In the genomic region with DNA sequence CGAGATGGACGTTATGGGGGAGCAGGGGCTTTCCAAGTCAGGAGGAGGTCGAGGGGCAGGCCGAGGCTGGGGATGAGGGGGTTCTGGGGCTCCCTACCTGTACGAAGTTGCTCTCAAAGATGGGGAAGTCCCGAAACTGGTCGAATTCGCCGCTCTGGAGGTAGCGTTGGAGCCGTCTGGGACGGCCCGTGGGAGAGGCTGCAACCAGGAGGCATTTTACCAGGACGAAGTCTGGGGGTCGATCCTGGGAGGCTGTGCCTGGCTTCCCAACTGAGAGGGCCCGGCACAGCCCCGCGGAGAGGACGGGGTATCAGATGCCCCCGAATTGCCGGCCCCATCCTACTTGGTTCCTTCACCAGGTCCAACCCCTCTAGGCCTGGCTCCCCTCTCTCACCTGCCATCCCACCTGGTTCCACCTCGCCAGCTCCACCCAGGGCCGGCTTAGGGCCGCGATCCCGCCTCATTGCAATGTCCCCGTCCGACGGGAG, we compare ENCODE assay signal across 8 cellular contexts. TPM values are rescaled to one million over a fixed set of nuclear protein-coding genes. Genes with fewer than 3 reads are reported as not detected.
A peak's percentile ranks its signal among the peaks of the same experiment; 100 is the strongest.
DNase-seq lines count a peak whose midpoint lies in the region; ATAC-seq, FAIRE-seq and TF ChIP-seq lines count a peak whose summit lies in the region.
"Had no signal": no experiment of that assay in that cellular context is flagged by ENCODE, and none has a peak within 500 bp of the region (broad histone marks: within the 10 kb centered on the region; RNA-seq: fewer than 3 reads in every experiment).

No MANE protein-coding gene starts in this region.

- peaks cover 0 to 4% of the 10 kb centered on the region in 2 donors for H3K9me3 Mint-ChIP-seq in stimulated activated naive B cell treated with anti-CD40 and anti-IgM and Interleukin-4, amounts not matched to agents 10 μg/mL and 1 μg/mL and 100 μg/mL, for 72 hours

- H3K9me3 ChIP-seq in HEK293 (ENCODE audit: control insufficient read depth, insufficient read depth, low read depth, low read length) (no peaks in the 10 kb centered on the region), hepatocyte (ENCODE audit: low read depth) (no peaks in the 10 kb centered on the region)

- H4K20me1 ChIP-seq in hepatocyte (ENCODE audit: insufficient read depth, poor library complexity, severe bottlenecking) = peaks cover 32% of the 10 kb centered on the region

- H3K4me2 ChIP-seq in hepatocyte = peak overlapping the region; percentile 54

- TF ChIP-seq CTCF in HEK293 (tag by site-specific recombination; IDR thresholded peaks at IDR 0.05) = no peak
- TF ChIP-seq CTCF in VCaP (conservative IDR thresholded peaks at IDR 0.05) = no peak
- no peak for TF ChIP-seq CTCF in hepatocyte (IDR thresholded peaks at IDR 0.05; ENCODE audit: poor library complexity)

- DNase-seq in hepatocyte (ENCODE audit: low spot score) (no peak), NCI-H524 treated with DMSO at 0.1 percent for 48 hours (lab: John Stamatoyannopoulos, UW) (no peak), RCC 7860 (ENCODE audit: low spot score) (no peak), NCI-H526 treated with DMSO at 0.1 percent for 48 hours (lab: John Stamatoyannopoulos, UW) (no peak)
- DNase-seq in stimulated activated naive B cell treated with anti-CD40 and anti-IgM and Interleukin-4, amounts not matched to agents 10 μg/mL and 1 μg/mL and 100 μg/mL, for 72 hours = no peak

- H3K27ac ChIP-seq in HEK293 (ENCODE audit: extremely low read depth, low read depth, low read length) (no peak overlapping the region), VCaP (peak overlapping the region; percentile 96), hepatocyte (peak overlapping the region; percentile 54)

- ATAC-seq in stimulated activated naive B cell treated with anti-CD40 and anti-IgM and Interleukin-4, amounts not matched to agents 10 μg/mL and 1 μg/mL and 100 μg/mL, for 72 hours (replicated peaks) = peak in 1 of 2 donors; percentile 8

- H3K27me3 Mint-ChIP-seq in stimulated activated naive B cell treated with anti-CD40 and anti-IgM and Interleukin-4, amounts not matched to agents 10 μg/mL and 1 μg/mL and 100 μg/mL, for 72 hours = no peaks in the 10 kb centered on the region

- peaks cover 7% of the 10 kb centered on the region; the same call in 1 of the 2 replicates for H3K4me1 ChIP-seq in HEK293 (ENCODE audit: control insufficient read depth, insufficient read depth, low read length)
- H3K4me1 ChIP-seq in hepatocyte (ENCODE audit: insufficient read depth) = peaks cover 6% of the 10 kb centered on the region

- 88% methylated on average over 28 of the region's 29 CpGs for WGBS in hepatocyte (ENCODE audit: low lambda C conversion rate, missing lambda C conversion rate)

- H3K36me3 Mint-ChIP-seq in stimulated activated naive B cell treated with anti-CD40 and anti-IgM and Interleukin-4, amounts not matched to agents 10 μg/mL and 1 μg/mL and 100 μg/mL, for 72 hours = peaks cover 19 to 32% of the 10 kb centered on the region in 2 donors

- peak overlapping the region; percentile 98 for H3K27ac Mint-ChIP-seq in stimulated activated naive B cell treated with anti-CD40 and anti-IgM and Interleukin-4, amounts not matched to agents 10 μg/mL and 1 μg/mL and 100 μg/mL, for 72 hours

- peaks cover 4 to 26% of the 10 kb centered on the region in 2 experiments; a peak in 2 of 3 replicates for H3K36me3 ChIP-seq in HEK293 (ENCODE audit: control insufficient read depth in 2 of 2, insufficient read depth in 1 of 2, low read length in 2 of 2)
- H3K36me3 ChIP-seq in hepatocyte (replicated peaks; ENCODE audit: insufficient read depth, low read depth) = no peaks in the 10 kb centered on the region

- H2AFZ ChIP-seq in hepatocyte = peak overlapping the region; percentile 23

- FAIRE-seq in RCC 7860 (lab: Jason Lieb, UNC) = no peak

- H3K4me1 Mint-ChIP-seq in stimulated activated naive B cell treated with anti-CD40 and anti-IgM and Interleukin-4, amounts not matched to agents 10 μg/mL and 1 μg/mL and 100 μg/mL, for 72 hours = peaks cover 27 to 40% of the 10 kb centered on the region in 2 donors

- POLR2A ChIA-PET in HEK293 (lab: Yijun Ruan, JAX) = no interaction called here

- H3K79me2 ChIP-seq in hepatocyte = peaks cover 22% of the 10 kb centered on the region

- no peaks in the 10 kb centered on the region for H3K9me2 ChIP-seq in hepatocyte (replicated peaks; ENCODE audit: insufficient read depth)

- peak overlapping the region; percentile 99 to 100 for H3K4me3 Mint-ChIP-seq in stimulated activated naive B cell treated with anti-CD40 and anti-IgM and Interleukin-4, amounts not matched to agents 10 μg/mL and 1 μg/mL and 100 μg/mL, for 72 hours

- H3K4me3 ChIP-seq in HEK293 (ENCODE audit: low read depth, low read length) (no peak overlapping the region), hepatocyte (no peak overlapping the region)

- CTCF ChIA-PET in HEK293 (lab: Yijun Ruan, JAX) = interaction anchor here (0.5 to 3.8 kb wide), 2 partner anchors 14 to 329 kb away, joined by 3 to 20 read pairs; no protein-coding TSS in a partner anchor

- no peaks in the 10 kb centered on the region for H3K27me3 ChIP-seq in hepatocyte
- H3K27me3 ChIP-seq: cardiac muscle cell had no signal

TF ChIP-seq in HEK293, 187 proteins besides CTCF, POLR2A, EP300 and RAD21 (continues in another document):
- TF ChIP-seq ZNF266 (tag by site-specific recombination; IDR thresholded peaks at IDR 0.05; ENCODE audit: low read depth) = no peak
- TF ChIP-seq ZNF768 (tag by site-specific recombination; IDR thresholded peaks at IDR 0.05) = no peak
- no peak for TF ChIP-seq ZNF830 (tag by site-specific recombination; IDR thresholded peaks at IDR 0.05; ENCODE audit: low read depth)
- TF ChIP-seq, protein P1, sequence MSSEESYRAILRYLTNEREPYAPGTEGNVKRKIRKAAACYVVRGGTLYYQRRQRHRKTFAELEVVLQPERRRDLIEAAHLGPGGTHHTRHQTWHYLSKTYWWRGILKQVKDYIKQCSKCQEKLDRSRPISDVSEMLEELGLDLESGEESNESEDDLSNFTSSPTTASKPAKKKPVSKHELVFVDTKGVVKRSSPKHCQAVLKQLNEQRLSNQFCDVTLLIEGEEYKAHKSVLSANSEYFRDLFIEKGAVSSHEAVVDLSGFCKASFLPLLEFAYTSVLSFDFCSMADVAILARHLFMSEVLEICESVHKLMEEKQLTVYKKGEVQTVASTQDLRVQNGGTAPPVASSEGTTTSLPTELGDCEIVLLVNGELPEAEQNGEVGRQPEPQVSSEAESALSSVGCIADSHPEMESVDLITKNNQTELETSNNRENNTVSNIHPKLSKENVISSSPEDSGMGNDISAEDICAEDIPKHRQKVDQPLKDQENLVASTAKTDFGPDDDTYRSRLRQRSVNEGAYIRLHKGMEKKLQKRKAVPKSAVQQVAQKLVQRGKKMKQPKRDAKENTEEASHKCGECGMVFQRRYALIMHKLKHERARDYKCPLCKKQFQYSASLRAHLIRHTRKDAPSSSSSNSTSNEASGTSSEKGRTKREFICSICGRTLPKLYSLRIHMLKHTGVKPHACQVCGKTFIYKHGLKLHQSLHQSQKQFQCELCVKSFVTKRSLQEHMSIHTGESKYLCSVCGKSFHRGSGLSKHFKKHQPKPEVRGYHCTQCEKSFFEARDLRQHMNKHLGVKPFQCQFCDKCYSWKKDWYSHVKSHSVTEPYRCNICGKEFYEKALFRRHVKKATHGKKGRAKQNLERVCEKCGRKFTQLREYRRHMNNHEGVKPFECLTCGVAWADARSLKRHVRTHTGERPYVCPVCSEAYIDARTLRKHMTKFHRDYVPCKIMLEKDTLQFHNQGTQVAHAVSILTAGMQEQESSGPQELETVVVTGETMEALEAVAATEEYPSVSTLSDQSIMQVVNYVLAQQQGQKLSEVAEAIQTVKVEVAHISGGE (tag by site-specific recombination; conservative IDR thresholded peaks at IDR 0.05; ENCODE audit: low read depth) = no peak
- TF ChIP-seq ZNF335 (tag by site-specific recombination; conservative IDR thresholded peaks at IDR 0.05) = peak; percentile 58; the same call in 1 of the 2 replicates
- TF ChIP-seq ZNF670 (tag by site-specific recombination; IDR thresholded peaks at IDR 0.05; ENCODE audit: low read depth) = no peak
- no peak for TF ChIP-seq HOXA7 (CRISPR knock-in tag; IDR thresholded peaks at IDR 0.05; ENCODE audit: borderline replicate concordance)
- TF ChIP-seq, protein P2, sequence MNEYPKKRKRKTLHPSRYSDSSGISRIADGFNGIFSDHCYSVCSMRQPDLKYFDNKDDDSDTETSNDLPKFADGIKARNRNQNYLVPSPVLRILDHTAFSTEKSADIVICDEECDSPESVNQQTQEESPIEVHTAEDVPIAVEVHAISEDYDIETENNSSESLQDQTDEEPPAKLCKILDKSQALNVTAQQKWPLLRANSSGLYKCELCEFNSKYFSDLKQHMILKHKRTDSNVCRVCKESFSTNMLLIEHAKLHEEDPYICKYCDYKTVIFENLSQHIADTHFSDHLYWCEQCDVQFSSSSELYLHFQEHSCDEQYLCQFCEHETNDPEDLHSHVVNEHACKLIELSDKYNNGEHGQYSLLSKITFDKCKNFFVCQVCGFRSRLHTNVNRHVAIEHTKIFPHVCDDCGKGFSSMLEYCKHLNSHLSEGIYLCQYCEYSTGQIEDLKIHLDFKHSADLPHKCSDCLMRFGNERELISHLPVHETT (tag by site-specific recombination; IDR thresholded peaks at IDR 0.05) = no peak
- no peak for TF ChIP-seq SETDB1 (IDR thresholded peaks at IDR 0.05; ENCODE audit: insufficient read length, low read length)
- TF ChIP-seq ZNF624 (tag by site-specific recombination; IDR thresholded peaks at IDR 0.05) = no peak
- TF ChIP-seq ZNF571 (tag by site-specific recombination; IDR thresholded peaks at IDR 0.05) = no peak

RNA-seq across cellular contexts. Expression of a gene that starts 0.5 kb away (rescaled TPM):
- 147 and 160 TPM in 2 replicates for total RNA-seq in hepatocyte
- polyA plus RNA-seq in hepatocyte = 31.3 and 35.6 TPM in 2 replicates

RNA-seq across cellular contexts. Expression of a gene that starts 0.9 kb away (rescaled TPM):
- 2.7 and 5.0 TPM in 2 replicates for total RNA-seq in hepatocyte
- polyA plus RNA-seq in hepatocyte = 10.4 and 11.5 TPM in 2 replicates

RNA-seq across cellular contexts. Expression of a gene that starts 35.2 kb away (rescaled TPM):
- 19.0 and 28.1 TPM in 2 replicates for total RNA-seq in hepatocyte
- 81.8 and 82.9 TPM in 2 replicates for polyA plus RNA-seq in hepatocyte

RNA-seq across cellular contexts. Expression of a gene that starts 37.9 kb away (rescaled TPM):
- 9.0 and 9.2 TPM in 2 replicates for total RNA-seq in hepatocyte
- 5.2 and 7.4 TPM in 2 replicates for polyA plus RNA-seq in hepatocyte
- total RNA-seq: cardiac muscle cell had no signal
- polyA plus RNA-seq: cardiac muscle cell had no signal

RNA-seq across cellular contexts. Expression of a gene that starts 43.1 kb away (rescaled TPM):
- total RNA-seq in hepatocyte = 0.07 and 0.16 TPM in 2 replicates
- 0.04 TPM in 1 of 2 replicates, not detected in the other for polyA plus RNA-seq in hepatocyte
